Comparison of ENCODE assay signal across 1 cellular context in the genomic region with DNA sequence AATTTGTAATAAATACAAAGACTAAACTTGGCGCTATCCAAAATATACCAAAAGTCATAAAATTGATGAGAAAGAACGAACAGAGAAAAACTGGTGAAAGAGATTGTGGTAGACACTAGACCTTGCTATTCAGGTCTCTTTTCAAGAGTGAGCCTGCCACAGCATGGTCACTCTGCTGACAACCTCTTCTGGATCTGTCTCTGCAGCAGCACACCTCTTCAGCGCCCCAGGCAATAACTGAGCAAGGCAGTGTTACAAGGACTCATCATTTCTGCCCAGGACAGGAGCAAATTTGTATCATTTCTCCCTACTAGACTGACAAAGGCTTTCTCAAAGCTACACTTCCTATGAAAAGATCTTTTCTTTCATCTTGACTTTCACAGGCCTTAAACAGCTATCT.
TF ChIP-seq lines count a peak whose summit lies in the region.

No MANE protein-coding gene starts in this region.

TF ChIP-seq in GM23338, 12 proteins besides CTCF, POLR2A, EP300 and RAD21 (continued from another document):
- TF ChIP-seq, protein P1, sequence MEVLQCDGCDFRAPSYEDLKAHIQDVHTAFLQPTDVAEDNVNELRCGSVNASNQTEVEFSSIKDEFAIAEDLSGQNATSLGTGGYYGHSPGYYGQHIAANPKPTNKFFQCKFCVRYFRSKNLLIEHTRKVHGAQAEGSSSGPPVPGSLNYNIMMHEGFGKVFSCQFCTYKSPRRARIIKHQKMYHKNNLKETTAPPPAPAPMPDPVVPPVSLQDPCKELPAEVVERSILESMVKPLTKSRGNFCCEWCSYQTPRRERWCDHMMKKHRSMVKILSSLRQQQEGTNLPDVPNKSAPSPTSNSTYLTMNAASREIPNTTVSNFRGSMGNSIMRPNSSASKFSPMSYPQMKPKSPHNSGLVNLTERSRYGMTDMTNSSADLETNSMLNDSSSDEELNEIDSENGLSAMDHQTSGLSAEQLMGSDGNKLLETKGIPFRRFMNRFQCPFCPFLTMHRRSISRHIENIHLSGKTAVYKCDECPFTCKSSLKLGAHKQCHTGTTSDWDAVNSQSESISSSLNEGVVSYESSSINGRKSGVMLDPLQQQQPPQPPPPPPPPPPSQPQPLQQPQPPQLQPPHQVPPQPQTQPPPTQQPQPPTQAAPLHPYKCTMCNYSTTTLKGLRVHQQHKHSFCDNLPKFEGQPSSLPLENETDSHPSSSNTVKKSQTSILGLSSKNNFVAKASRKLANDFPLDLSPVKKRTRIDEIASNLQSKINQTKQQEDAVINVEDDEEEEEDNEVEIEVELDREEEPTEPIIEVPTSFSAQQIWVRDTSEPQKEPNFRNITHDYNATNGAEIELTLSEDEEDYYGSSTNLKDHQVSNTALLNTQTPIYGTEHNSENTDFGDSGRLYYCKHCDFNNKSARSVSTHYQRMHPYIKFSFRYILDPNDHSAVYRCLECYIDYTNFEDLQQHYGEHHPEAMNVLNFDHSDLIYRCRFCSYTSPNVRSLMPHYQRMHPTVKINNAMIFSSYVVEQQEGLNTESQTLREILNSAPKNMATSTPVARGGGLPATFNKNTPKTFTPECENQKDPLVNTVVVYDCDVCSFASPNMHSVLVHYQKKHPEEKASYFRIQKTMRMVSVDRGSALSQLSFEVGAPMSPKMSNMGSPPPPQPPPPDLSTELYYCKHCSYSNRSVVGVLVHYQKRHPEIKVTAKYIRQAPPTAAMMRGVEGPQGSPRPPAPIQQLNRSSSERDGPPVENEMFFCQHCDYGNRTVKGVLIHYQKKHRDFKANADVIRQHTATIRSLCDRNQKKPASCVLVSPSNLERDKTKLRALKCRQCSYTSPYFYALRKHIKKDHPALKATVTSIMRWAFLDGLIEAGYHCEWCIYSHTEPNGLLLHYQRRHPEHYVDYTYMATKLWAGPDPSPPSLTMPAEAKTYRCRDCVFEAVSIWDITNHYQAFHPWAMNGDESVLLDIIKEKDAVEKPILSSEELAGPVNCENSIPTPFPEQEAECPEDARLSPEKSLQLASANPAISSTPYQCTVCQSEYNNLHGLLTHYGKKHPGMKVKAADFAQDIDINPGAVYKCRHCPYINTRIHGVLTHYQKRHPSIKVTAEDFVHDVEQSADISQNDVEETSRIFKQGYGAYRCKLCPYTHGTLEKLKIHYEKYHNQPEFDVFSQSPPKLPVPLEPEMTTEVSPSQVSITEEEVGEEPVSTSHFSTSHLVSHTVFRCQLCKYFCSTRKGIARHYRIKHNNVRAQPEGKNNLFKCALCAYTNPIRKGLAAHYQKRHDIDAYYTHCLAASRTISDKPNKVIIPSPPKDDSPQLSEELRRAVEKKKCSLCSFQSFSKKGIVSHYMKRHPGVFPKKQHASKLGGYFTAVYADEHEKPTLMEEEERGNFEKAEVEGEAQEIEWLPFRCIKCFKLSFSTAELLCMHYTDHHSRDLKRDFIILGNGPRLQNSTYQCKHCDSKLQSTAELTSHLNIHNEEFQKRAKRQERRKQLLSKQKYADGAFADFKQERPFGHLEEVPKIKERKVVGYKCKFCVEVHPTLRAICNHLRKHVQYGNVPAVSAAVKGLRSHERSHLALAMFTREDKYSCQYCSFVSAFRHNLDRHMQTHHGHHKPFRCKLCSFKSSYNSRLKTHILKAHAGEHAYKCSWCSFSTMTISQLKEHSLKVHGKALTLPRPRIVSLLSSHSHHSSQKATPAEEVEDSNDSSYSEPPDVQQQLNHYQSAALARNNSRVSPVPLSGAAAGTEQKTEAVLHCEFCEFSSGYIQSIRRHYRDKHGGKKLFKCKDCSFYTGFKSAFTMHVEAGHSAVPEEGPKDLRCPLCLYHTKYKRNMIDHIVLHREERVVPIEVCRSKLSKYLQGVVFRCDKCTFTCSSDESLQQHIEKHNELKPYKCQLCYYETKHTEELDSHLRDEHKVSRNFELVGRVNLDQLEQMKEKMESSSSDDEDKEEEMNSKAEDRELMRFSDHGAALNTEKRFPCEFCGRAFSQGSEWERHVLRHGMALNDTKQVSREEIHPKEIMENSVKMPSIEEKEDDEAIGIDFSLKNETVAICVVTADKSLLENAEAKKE (CRISPR knock-in tag; IDR thresholded peaks at IDR 0.05) = no peak
